ENCODE assay signal across 30 cellular contexts in genomic region chr7:149306854-149307253, GRCh38.
"Had no signal": no experiment of that assay in that cellular context is flagged by ENCODE, and none has a peak within 500 bp of the region (broad histone marks: within the 10 kb centered on the region; RNA-seq: fewer than 3 reads in every experiment).

No MANE protein-coding gene starts in this region.

- ATAC-seq: naive thymus-derived CD8-positive, alpha-beta T cell; natural killer cell treated with Interleukin-12 subunit alpha and Interleukin-12 subunit beta and Interleukin-15 and Interleukin-18, amount 100 ng/mL, for 72 hours; psoas muscle; right cardiac atrium; right lobe of liver; stimulated activated effector memory CD8-positive, alpha-beta T cell treated with anti-CD3 and anti-CD28 coated beads, Interleukin-12 subunit alpha, Interleukin-12 subunit beta, amount 100 ng/mL, for 72 hours; stimulated activated naive B cell treated with anti-CD40 and anti-IgM and Interleukin-4, amounts not matched to agents 10 μg/mL and 1 μg/mL and 100 μg/mL, for 72 hours had no signal

- DNase-seq: naive thymus-derived CD8-positive, alpha-beta T cell; nephron progenitor cell; nucleus accumbens; ovary; posterior cingulate gyrus; psoas muscle; right cardiac atrium; right lobe of liver; sigmoid colon; small intestine; stimulated activated CD4-positive, alpha-beta T cell treated with anti-CD3 and anti-CD28 coated beads, Interleukin-15, amount 100 ng/mL, for 24 hours; stimulated activated CD4-positive, alpha-beta T cell treated with anti-CD3 and anti-CD28 coated beads, Interleukin-2, amount 100 ng/mL, for 24 hours; stimulated activated CD4-positive, alpha-beta T cell treated with anti-CD3 and anti-CD28 coated beads, Interleukin-2, amount 100 ng/mL, for 48 hours; stimulated activated CD4-positive, alpha-beta T cell treated with anti-CD3 and anti-CD28 coated beads, Interleukin-4, amount 100 ng/mL, for 24 hours; stimulated activated naive B cell treated with anti-CD40 and anti-IgM and Interleukin-4, amounts not matched to agents 10 μg/mL and 1 μg/mL and 100 μg/mL, for 72 hours; stimulated activated naive CD4-positive, alpha-beta T cell treated with Interleukin-2 at 50 U/mL for 16 hours; stomach; thyroid gland; trophoblast cell; upper lobe of left lung had no signal

- H3K27me3 ChIP-seq: neutrophil, ovary, right lobe of liver, sigmoid colon, stomach, thyroid gland, tibial nerve, upper lobe of left lung, vagina had no signal

- H3K9me3 Mint-ChIP-seq: naive thymus-derived CD8-positive, alpha-beta T cell; natural killer cell treated with Interleukin-12 subunit alpha and Interleukin-12 subunit beta and Interleukin-15 and Interleukin-18, amount 100 ng/mL, for 72 hours; nephron progenitor cell; neural crest cell; stimulated activated naive CD8-positive, alpha-beta T cell treated with anti-CD3 and anti-CD28 coated beads, Interleukin-15, Interleukin-2, amounts not matched to agents 100 ng/mL and 50 ng/mL, for 24 hours had no signal

- H3K4me1 Mint-ChIP-seq: nephron progenitor cell; neural crest cell; stimulated activated effector memory CD8-positive, alpha-beta T cell treated with anti-CD3 and anti-CD28 coated beads, Interleukin-12 subunit alpha, Interleukin-12 subunit beta, amount 100 ng/mL, for 72 hours; stimulated activated naive B cell treated with anti-CD40 and anti-IgM and Interleukin-4, amounts not matched to agents 10 μg/mL and 1 μg/mL and 100 μg/mL, for 72 hours had no signal

- H3K27me3 Mint-ChIP-seq: progenitor cell of endocrine pancreas; stimulated activated naive CD8-positive, alpha-beta T cell treated with anti-CD3 and anti-CD28 coated beads, Interleukin-15, Interleukin-2, amounts not matched to agents 100 ng/mL and 50 ng/mL, for 24 hours had no signal

- H3K4me3 Mint-ChIP-seq: naive thymus-derived CD8-positive, alpha-beta T cell; natural killer cell treated with Interleukin-12 subunit alpha and Interleukin-12 subunit beta and Interleukin-15 and Interleukin-18, amount 100 ng/mL, for 72 hours; nephron progenitor cell; neural crest cell; stimulated activated effector memory CD8-positive, alpha-beta T cell treated with anti-CD3 and anti-CD28 coated beads, Interleukin-12 subunit alpha, Interleukin-12 subunit beta, amount 100 ng/mL, for 72 hours; stimulated activated naive B cell treated with anti-CD40 and anti-IgM and Interleukin-4, amounts not matched to agents 10 μg/mL and 1 μg/mL and 100 μg/mL, for 72 hours; stimulated activated naive CD8-positive, alpha-beta T cell treated with anti-CD3 and anti-CD28 coated beads, Interleukin-15, Interleukin-2, amounts not matched to agents 100 ng/mL and 50 ng/mL, for 24 hours had no signal

- H3K27ac Mint-ChIP-seq: naive thymus-derived CD8-positive, alpha-beta T cell; natural killer cell treated with Interleukin-12 subunit alpha and Interleukin-12 subunit beta and Interleukin-15 and Interleukin-18, amount 100 ng/mL, for 72 hours; nephron progenitor cell; stimulated activated effector memory CD8-positive, alpha-beta T cell treated with anti-CD3 and anti-CD28 coated beads, Interleukin-12 subunit alpha, Interleukin-12 subunit beta, amount 100 ng/mL, for 72 hours; stimulated activated naive B cell treated with anti-CD40 and anti-IgM and Interleukin-4, amounts not matched to agents 10 μg/mL and 1 μg/mL and 100 μg/mL, for 72 hours; stimulated activated naive CD8-positive, alpha-beta T cell treated with anti-CD3 and anti-CD28 coated beads, Interleukin-15, Interleukin-2, amounts not matched to agents 100 ng/mL and 50 ng/mL, for 24 hours had no signal

- H3K4me3 ChIP-seq: ovary, psoas muscle, right lobe of liver, sigmoid colon, stomach, thoracic aorta, thyroid gland, tibial nerve, upper lobe of left lung, vagina had no signal

- H3K27ac ChIP-seq: neutrophil, ovary, parathyroid adenoma, psoas muscle, right lobe of liver, sigmoid colon, stomach, thoracic aorta, thyroid gland, tibial nerve, upper lobe of left lung, vagina had no signal

- H3K4me1 ChIP-seq: parathyroid adenoma, psoas muscle, sigmoid colon, stomach, thyroid gland, tibial nerve, upper lobe of left lung, vagina had no signal

- H3K36me3 ChIP-seq: neutrophil, ovary, right lobe of liver, sigmoid colon, stomach, thoracic aorta, thyroid gland, tibial nerve, upper lobe of left lung, vagina had no signal

- H3K36me3 Mint-ChIP-seq: naive thymus-derived CD8-positive, alpha-beta T cell; natural killer cell treated with Interleukin-12 subunit alpha and Interleukin-12 subunit beta and Interleukin-15 and Interleukin-18, amount 100 ng/mL, for 72 hours; stimulated activated effector memory CD8-positive, alpha-beta T cell treated with anti-CD3 and anti-CD28 coated beads, Interleukin-12 subunit alpha, Interleukin-12 subunit beta, amount 100 ng/mL, for 72 hours had no signal

- H3K9me3 ChIP-seq: neutrophil, ovary, psoas muscle, right lobe of liver, sigmoid colon, stomach, thoracic aorta, thyroid gland, upper lobe of left lung, vagina had no signal
